In the genomic region with DNA sequence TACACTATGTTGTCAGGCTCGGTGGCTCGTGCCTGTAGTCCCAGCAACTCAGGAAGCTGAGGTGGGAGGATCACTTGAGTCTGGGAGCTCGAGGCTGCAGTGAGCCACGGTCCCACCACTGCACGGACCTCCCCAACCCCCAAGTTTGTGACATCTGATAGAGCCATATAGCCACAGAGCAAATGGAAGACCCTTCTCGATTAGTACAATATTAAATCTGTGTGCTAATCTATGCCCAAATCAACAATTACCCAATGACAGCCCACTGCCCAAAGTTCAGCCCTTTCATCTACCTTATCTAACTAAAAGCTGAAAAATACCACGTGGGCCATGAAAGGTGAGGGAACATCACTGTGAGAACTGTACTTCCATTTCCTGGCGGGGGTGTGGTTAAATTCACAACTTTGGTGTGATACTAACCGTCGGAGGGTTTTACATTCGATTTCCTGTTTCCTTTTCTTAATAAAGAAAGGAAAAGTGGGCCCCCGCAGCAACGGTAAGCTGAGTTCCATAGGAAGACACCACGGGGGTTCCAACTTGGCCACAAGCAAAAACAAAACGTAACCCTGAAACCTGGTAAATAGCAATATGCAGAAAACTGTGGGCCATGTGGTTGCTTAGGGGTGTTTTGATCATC, we compare ENCODE assay signal across 10 cellular contexts. TPM values are rescaled to one million over a fixed set of nuclear protein-coding genes. Genes with fewer than 3 reads are reported as not detected.
DNase-seq lines count a peak whose midpoint lies in the region; ATAC-seq and TF ChIP-seq lines count a peak whose summit lies in the region.
"Had no signal": no experiment of that assay in that cellular context is flagged by ENCODE, and none has a peak within 500 bp of the region (broad histone marks: within the 10 kb centered on the region; RNA-seq: fewer than 3 reads in every experiment).

No MANE protein-coding gene starts in this region.

- H3K9ac ChIP-seq in mammary epithelial cell (ENCODE audit: insufficient read depth, low read length) = no peak overlapping the region

- no peaks in the 10 kb centered on the region for H3K9me3 ChIP-seq in mammary epithelial cell (replicated peaks; ENCODE audit: insufficient read depth, low read length)
- H3K9me3 ChIP-seq: adrenal gland had no signal

- H2AFZ ChIP-seq in mammary epithelial cell (ENCODE audit: low read depth, low read length) = no peak overlapping the region

- H3K4me3 Mint-ChIP-seq in activated CD8-positive, alpha-beta T cell treated with anti-CD3 and anti-CD28 coated beads, Interleukin-2, amount 10 ng/mL, durations not matched to agents 7 days and 5 days = peak overlapping the region; percentile 38
- no peak overlapping the region for H3K4me3 Mint-ChIP-seq in endothelial cell (ENCODE audit: unreplicated experiment)

- no peak overlapping the region for H3K4me2 ChIP-seq in mammary epithelial cell (ENCODE audit: insufficient read depth, low read depth, low read length)

- peak; percentile 81 for DNase-seq in activated CD8-positive, alpha-beta T cell treated with anti-CD3 and anti-CD28 coated beads, Interleukin-2, amount 10 ng/mL, durations not matched to agents 7 days and 5 days
- DNase-seq in endothelial cell (ENCODE audit: low spot score) (no peak), mammary epithelial cell (no peak), SW 1271 (lab: John Stamatoyannopoulos, UW) (no peak)
- DNase-seq in stimulated activated CD8-positive, alpha-beta memory T cell treated with anti-CD3 and anti-CD28 coated beads, Interleukin-2, amount 100 ng/mL, for 1 hour (ENCODE audit: low read depth in 2 of 2) = peak; percentile 21 to 36
- DNase-seq: adrenal gland, NCI-H187 treated with DMSO at 0.1 percent for 48 hours had no signal

- H3K4me3 ChIP-seq in mammary epithelial cell (replicated peaks in 1 of 3; ENCODE audit: insufficient read depth in 1 of 3, low read depth in 2 of 3, low read length in 3 of 3) = no peak overlapping the region
- H3K4me3 ChIP-seq: adrenal gland had no signal

- H3K27ac Mint-ChIP-seq in activated CD8-positive, alpha-beta T cell treated with anti-CD3 and anti-CD28 coated beads, Interleukin-2, amount 10 ng/mL, durations not matched to agents 7 days and 5 days = peak overlapping the region; percentile 74
- peak overlapping the region; percentile 23 for H3K27ac Mint-ChIP-seq in endothelial cell (ENCODE audit: unreplicated experiment)

- POLR2A ChIA-PET in activated CD8-positive, alpha-beta T cell treated with anti-CD3 and anti-CD28 coated beads, Interleukin-2, amount 10 ng/mL, durations not matched to agents 7 days and 5 days (lab: Charles Lee) = interaction anchor here (1.0 to 3.9 kb wide), 3 partner anchors 11 to 121 kb away, joined by 3 to 15 read pairs (median 5); no protein-coding TSS in a partner anchor

- no peaks in the 10 kb centered on the region for H3K27me3 ChIP-seq in mammary epithelial cell (ENCODE audit: insufficient read depth, low read length)
- H3K27me3 ChIP-seq: adrenal gland had no signal

- no peak overlapping the region for H3K27ac ChIP-seq in mammary epithelial cell (ENCODE audit: insufficient read depth, low read depth, low read length)
- H3K27ac ChIP-seq: adrenal gland had no signal

- CTCF ChIA-PET in activated CD8-positive, alpha-beta T cell treated with anti-CD3 and anti-CD28 coated beads, Interleukin-2, amount 10 ng/mL, durations not matched to agents 7 days and 5 days (lab: Charles Lee) = interaction anchor here (0.8 to 4.1 kb wide), 9 partner anchors 14 to 241 kb away, joined by 3 to 18 read pairs (median 5); no protein-coding TSS in a partner anchor
- CTCF ChIA-PET in mammary epithelial cell (lab: Charles Lee; ENCODE audit: low non-redundant PET) = no interaction called here

- no peaks in the 10 kb centered on the region for H4K20me1 ChIP-seq in mammary epithelial cell (ENCODE audit: insufficient read depth, low read length)

- peaks cover 11% of the 10 kb centered on the region for H3K4me1 ChIP-seq in mammary epithelial cell (ENCODE audit: insufficient read depth, low read length)

- no peak for TF ChIP-seq CTCF in endothelial cell (IDR thresholded peaks at IDR 0.05; ENCODE audit: unreplicated experiment)
- no peak for TF ChIP-seq CTCF in mammary epithelial cell (conservative IDR thresholded peaks at IDR 0.05 in 1 of 2, IDR thresholded peaks at IDR 0.05 in 1 of 2; ENCODE audit: extremely low read depth in 1 of 2, insufficient read depth in 1 of 2, low read depth in 1 of 2, low read length in 2 of 2)

- no peaks in the 10 kb centered on the region for H3K79me2 ChIP-seq in mammary epithelial cell (ENCODE audit: insufficient read depth, low read length)

- no peaks in the 10 kb centered on the region for H3K36me3 ChIP-seq in mammary epithelial cell (ENCODE audit: insufficient read depth, low read length)
- H3K36me3 ChIP-seq: adrenal gland had no signal

- no peaks in the 10 kb centered on the region for H3K9me3 Mint-ChIP-seq in activated CD8-positive, alpha-beta T cell treated with anti-CD3 and anti-CD28 coated beads, Interleukin-2, amount 10 ng/mL, durations not matched to agents 7 days and 5 days (ENCODE audit: insufficient read depth)
- no peaks in the 10 kb centered on the region for H3K9me3 Mint-ChIP-seq in endothelial cell (ENCODE audit: unreplicated experiment)

- intact Hi-C loops in mammary epithelial cell (cut with micrococcal nuclease) = no loop called here

- in situ Hi-C loops in mammary epithelial cell (cut with MboI; ENCODE audit: low sequenced_read_pairs in 2 of 2) = no loop called here

- 96% methylated on average over 10 of the region's 15 CpGs for WGBS in mammary epithelial cell (ENCODE audit: low coverage, missing lambda C conversion rate)

- no peaks in the 10 kb centered on the region for H3K36me3 Mint-ChIP-seq in activated CD8-positive, alpha-beta T cell treated with anti-CD3 and anti-CD28 coated beads, Interleukin-2, amount 10 ng/mL, durations not matched to agents 7 days and 5 days (ENCODE audit: low read depth)
- no peaks in the 10 kb centered on the region for H3K36me3 Mint-ChIP-seq in endothelial cell (ENCODE audit: low read depth, unreplicated experiment)

- H3K4me1 Mint-ChIP-seq in activated CD8-positive, alpha-beta T cell treated with anti-CD3 and anti-CD28 coated beads, Interleukin-2, amount 10 ng/mL, durations not matched to agents 7 days and 5 days (ENCODE audit: low read depth) = peaks cover 57% of the 10 kb centered on the region
- peaks cover 17% of the 10 kb centered on the region for H3K4me1 Mint-ChIP-seq in endothelial cell (ENCODE audit: unreplicated experiment)

- BruUV-seq in mammary epithelial cell (replicated peaks; lab: Mats Ljungman, UMichigan) = no TSS peak

- ATAC-seq in HG03175 (IDR thresholded peaks at IDR 0.05; ENCODE audit: unreplicated experiment) (peak; percentile 35), HG03135 (IDR thresholded peaks at IDR 0.05; ENCODE audit: unreplicated experiment) (no peak), HG03457 (IDR thresholded peaks at IDR 0.05; ENCODE audit: unreplicated experiment) (no peak)
- ATAC-seq in activated CD8-positive, alpha-beta T cell treated with anti-CD3 and anti-CD28 coated beads, Interleukin-2, amount 10 ng/mL, durations not matched to agents 7 days and 5 days = peak; percentile 40

- dilution Hi-C loops in mammary epithelial cell (cut with HindIII; ENCODE audit: low sequenced_read_pairs) = loop anchor here (5.0 kb wide), 1 partner anchor 45 kb away; no protein-coding TSS in a partner anchor

- peaks cover 17% of the 10 kb centered on the region for H3K27me3 Mint-ChIP-seq in activated CD8-positive, alpha-beta T cell treated with anti-CD3 and anti-CD28 coated beads, Interleukin-2, amount 10 ng/mL, durations not matched to agents 7 days and 5 days (ENCODE audit: low read depth)
- peaks cover 5% of the 10 kb centered on the region for H3K27me3 Mint-ChIP-seq in endothelial cell (ENCODE audit: unreplicated experiment)

RNA-seq across cellular contexts. Expression of gene FOS, which starts 31.2 kb away (rescaled TPM):
- 100 to 1,000 TPM; 201 to 219 TPM for total RNA-seq in activated CD8-positive, alpha-beta T cell treated with anti-CD3 and anti-CD28 coated beads, Interleukin-2, amount 10 ng/mL, durations not matched to agents 7 days and 5 days
- total RNA-seq in endothelial cell (ENCODE audit: unreplicated experiment) (41.5 TPM), mammary epithelial cell (100 to 1,000 TPM in 1 of 2 donors, 10 to 100 TPM in 1; 78.5 to 204 TPM)
- 89.9 TPM for polyA plus RNA-seq in mammary epithelial cell
- 233 TPM for polyA minus RNA-seq in mammary epithelial cell

Comparison
In these comparisons a context has a peak if more than half of its experiments do, and no peak if none do; other contexts are left out.
1. ATAC-seq: peak in HG03175 (single experiment) and activated CD8-positive, alpha-beta T cell treated with anti-CD3 and anti-CD28 coated beads, Interleukin-2, amount 10 ng/mL, durations not matched to agents 7 days and 5 days (single experiment); none in HG03135 (single experiment) and HG03457 (single experiment).
2. DNase-seq: peak in activated CD8-positive, alpha-beta T cell treated with anti-CD3 and anti-CD28 coated beads, Interleukin-2, amount 10 ng/mL, durations not matched to agents 7 days and 5 days (single experiment) and stimulated activated CD8-positive, alpha-beta memory T cell treated with anti-CD3 and anti-CD28 coated beads, Interleukin-2, amount 100 ng/mL, for 1 hour (2 of 2); none in endothelial cell (single experiment), mammary epithelial cell (single experiment) and SW 1271 (0 of 2).